ENCODE assay signal across 11 cellular contexts in genomic region chr15:70799667-70800450, GRCh38. TPM values are rescaled to one million over a fixed set of nuclear protein-coding genes. Genes with fewer than 3 reads are reported as not detected.
DNase-seq lines count a peak whose midpoint lies in the region; ATAC-seq and TF ChIP-seq lines count a peak whose summit lies in the region.
"Had no signal": no experiment of that assay in that cellular context is flagged by ENCODE, and none has a peak within 500 bp of the region (broad histone marks: within the 10 kb centered on the region; RNA-seq: fewer than 3 reads in every experiment).

No MANE protein-coding gene starts in this region.

- peak overlapping the region; percentile 55 for H3K27ac ChIP-seq in SJSA1
- peak overlapping the region in 1 of 2 donors; percentile 56 for H3K27ac ChIP-seq in ovary
- H3K27ac ChIP-seq in neural progenitor cell = no peak overlapping the region

- TF ChIP-seq EP300 in ovary (IDR thresholded peaks at IDR 0.05) = no peak

- POLR2A ChIA-PET in BJ (lab: Charles Lee) = interaction anchor here (0.5 to 1.3 kb wide), 3 partner anchors 28 to 102 kb away, joined by 3 to 5 read pairs (median 4); partner anchors contain the start of gene UACA

- H3K9me3 Mint-ChIP-seq in CD14-positive monocyte = no peaks in the 10 kb centered on the region
- no peaks in the 10 kb centered on the region for H3K9me3 Mint-ChIP-seq in neural progenitor cell

- DNase-seq in BJ (ENCODE audit: low read depth) (peak; percentile 97), SJSA1 (ENCODE audit: low read depth in 1 of 2, low spot score in 2 of 2) (peak; percentile 87 to 93), fibroblast of the conjunctiva (ENCODE audit: low read depth) (peak; percentile 95), ovary (peak in 3 of 5 donors; percentile 45 to 54 (median 49)), CD14-positive monocyte (ENCODE audit: low spot score) (no peak), neural progenitor cell (ENCODE audit: low spot score) (no peak)
- no peak for DNase-seq in activated effector memory CD4-positive, alpha-beta T cell treated with Interleukin-2 at 50 U/mL for 16 hours
- DNase-seq: DMS153, midbrain had no signal

- H3K27me3 Mint-ChIP-seq in CD14-positive monocyte (ENCODE audit: low read depth in 3 of 3) = peaks cover 2 to 5% (median 4%) of the 10 kb centered on the region in 3 donors
- H3K27me3 Mint-ChIP-seq in neural progenitor cell (ENCODE audit: insufficient read depth, low read depth) = no peaks in the 10 kb centered on the region

- no peaks in the 10 kb centered on the region for H4K20me1 ChIP-seq in neural progenitor cell (ENCODE audit: low read depth)

- H3K4me3 ChIP-seq in BJ (ENCODE audit: low read depth, low read length) (no peak overlapping the region), SJSA1 (no peak overlapping the region), ovary (no peak overlapping the region), neural progenitor cell (no peak overlapping the region)
- H3K4me3 ChIP-seq: K562 had no signal

- H3K27me3 ChIP-seq in BJ (ENCODE audit: control insufficient read depth, insufficient read depth, low read length) (no peaks in the 10 kb centered on the region), SJSA1 (replicated peaks) (no peaks in the 10 kb centered on the region), ovary (no peaks in the 10 kb centered on the region), neural progenitor cell (no peaks in the 10 kb centered on the region)

- ATAC-seq in HG02642 (IDR thresholded peaks at IDR 0.05; ENCODE audit: poor library complexity, unreplicated experiment) = no peak
- ATAC-seq: K562 had no signal

- no peak overlapping the region for H3K27ac Mint-ChIP-seq in CD14-positive monocyte
- no peak overlapping the region for H3K27ac Mint-ChIP-seq in neural progenitor cell

- TF ChIP-seq CTCF in BJ (IDR thresholded peaks at IDR 0.05; ENCODE audit: insufficient read depth, low read depth, low read length) = no peak
- no peak for TF ChIP-seq CTCF in ovary (IDR thresholded peaks at IDR 0.05)
- TF ChIP-seq CTCF in CD14-positive monocyte (IDR thresholded peaks at IDR 0.05) = no peak
- TF ChIP-seq CTCF in neural progenitor cell (IDR thresholded peaks at IDR 0.05) = no peak

- peaks cover 4% of the 10 kb centered on the region for H3K4me1 Mint-ChIP-seq in CD14-positive monocyte
- peaks cover 11% of the 10 kb centered on the region for H3K4me1 Mint-ChIP-seq in neural progenitor cell

- H3K36me3 Mint-ChIP-seq in CD14-positive monocyte (no peaks in the 10 kb centered on the region), neural progenitor cell (no peaks in the 10 kb centered on the region)

- H3K4me1 ChIP-seq in SJSA1 (replicated peaks) = peaks cover 71% of the 10 kb centered on the region
- peaks cover 15% of the 10 kb centered on the region for H3K4me1 ChIP-seq in ovary (ENCODE audit: insufficient read depth)
- no peaks in the 10 kb centered on the region for H3K4me1 ChIP-seq in neural progenitor cell

- no peaks in the 10 kb centered on the region for H3K9me3 ChIP-seq in SJSA1 (replicated peaks)
- no peaks in the 10 kb centered on the region for H3K9me3 ChIP-seq in ovary
- H3K9me3 ChIP-seq in neural progenitor cell (ENCODE audit: low read depth) = no peaks in the 10 kb centered on the region

- CTCF ChIA-PET in BJ (lab: Yijun Ruan, JAX) = interaction anchor here (0.6 to 3.1 kb wide), 8 partner anchors 11 to 1337 kb away, joined by 3 to 23 read pairs (median 4); no protein-coding TSS in a partner anchor

- H2AFZ ChIP-seq in neural progenitor cell (replicated peaks) = no peak overlapping the region

- no peaks in the 10 kb centered on the region for H3F3A ChIP-seq in neural progenitor cell (ENCODE audit: low read depth)

- WGBS in ovary, 3 donors = 41 to 67% (median 45%) methylated on average over 9 of the region's 9 CpGs

- no peak for TF ChIP-seq POLR2A in ovary (IDR thresholded peaks at IDR 0.05)

- no peaks in the 10 kb centered on the region for H3K79me2 ChIP-seq in neural progenitor cell (ENCODE audit: low read depth)

- no peak overlapping the region for H3K4me2 ChIP-seq in neural progenitor cell

- H3K36me3 ChIP-seq in BJ (ENCODE audit: control insufficient read depth, insufficient read depth, low read length) (no peaks in the 10 kb centered on the region), SJSA1 (no peaks in the 10 kb centered on the region), ovary (no peaks in the 10 kb centered on the region), neural progenitor cell (no peaks in the 10 kb centered on the region)

- no peak overlapping the region for H3K4me3 Mint-ChIP-seq in CD14-positive monocyte
- no peak overlapping the region for H3K4me3 Mint-ChIP-seq in neural progenitor cell

- intact Hi-C loops in ovary (cut with DNase I) (loop anchor here in 1 of 4 donors (10.0 kb wide), 1 partner anchor 45 kb away; no protein-coding TSS in a partner anchor), CD14-positive monocyte (cut with micrococcal nuclease) (no loop called here)

- H3K9ac ChIP-seq in neural progenitor cell = no peak overlapping the region

RNA-seq across cellular contexts. Expression of gene UACA, which starts 36.5 kb away (rescaled TPM):
- polyA plus RNA-seq in BJ (2011; rRNA removed) (143 and 162 TPM in 2 replicates), ovary (10 to 100 TPM; 28.6 to 45.3 TPM), CD14-positive monocyte (1 to 10 TPM; 1.7 to 3.1 TPM)
- 315 and 474 TPM in 2 replicates for polyA minus RNA-seq in BJ (2011; rRNA and poly(A)+ RNA removed)
- 26.8 and 27.8 TPM in 2 replicates for total RNA-seq in SJSA1 (2014; rRNA removed; shearing (Covaris generic))
- total RNA-seq in ovary (10 to 100 TPM; 40.7 to 62.0 (median 53.4) TPM), neural progenitor cell (ENCODE audit: low replicate concordance) (33.0 and 70.0 TPM in 2 replicates)

RNA-seq across cellular contexts. Expression of gene LARP6, which starts 54.1 kb away (rescaled TPM):
- polyA plus RNA-seq in BJ (2011; rRNA removed) (108 and 135 TPM in 2 replicates), ovary (10 to 100 TPM; 23.6 to 61.7 TPM), CD14-positive monocyte (not detected)
- 57.0 and 58.9 TPM in 2 replicates for polyA minus RNA-seq in BJ (2011; rRNA and poly(A)+ RNA removed)
- total RNA-seq in SJSA1 (2014; rRNA removed; shearing (Covaris generic)) = 59.1 and 81.5 TPM in 2 replicates
- total RNA-seq in ovary (10 to 100 TPM; 13.4 to 51.5 (median 31.9) TPM), neural progenitor cell (ENCODE audit: low replicate concordance) (18.6 and 19.3 TPM in 2 replicates)
- total RNA-seq: K562 had no signal
- polyA plus RNA-seq: K562 had no signal

Comparison
In these comparisons a context has a peak if more than half of its experiments do, and no peak if none do; other contexts are left out.
1. DNase-seq: peak in BJ (single experiment), SJSA1 (2 of 2), fibroblast of the conjunctiva (single experiment) and ovary (3 of 5); none in CD14-positive monocyte (single experiment), activated effector memory CD4-positive, alpha-beta T cell treated with Interleukin-2 at 50 U/mL for 16 hours (single experiment) and neural progenitor cell (single experiment).